ENCODE assay signal across 1 cellular context in genomic region chr17:34580685-34581445, GRCh38.
TF ChIP-seq lines count a peak whose summit lies in the region.

No MANE protein-coding gene starts in this region.

TF ChIP-seq in HEK293, 187 proteins besides CTCF, POLR2A, EP300 and RAD21 (continued from another document and continues in another):
- TF ChIP-seq ZNF26 (tag by site-specific recombination; IDR thresholded peaks at IDR 0.05) (no peak), ZFP41 (tag by site-specific recombination; IDR thresholded peaks at IDR 0.05; ENCODE audit: borderline replicate concordance) (no peak), BCL11B (tag by site-specific recombination; IDR thresholded peaks at IDR 0.05; ENCODE audit: low read depth) (0 out of 2 replicates have a peak, but pooled peaks have one; percentile 13), ZNF398 (tag by site-specific recombination; IDR thresholded peaks at IDR 0.05) (peak; percentile 93), GLIS1 (tag by site-specific recombination; IDR thresholded peaks at IDR 0.05) (peak; percentile 85), ZNF133 (tag by site-specific recombination; IDR thresholded peaks at IDR 0.05) (no peak), PRDM2 (tag by site-specific recombination; IDR thresholded peaks at IDR 0.05; ENCODE audit: borderline replicate concordance) (no peak), ZNF19 (tag by site-specific recombination; IDR thresholded peaks at IDR 0.05; ENCODE audit: low read depth) (no peak), ZNF148 (tag by site-specific recombination; IDR thresholded peaks at IDR 0.05; ENCODE audit: borderline replicate concordance) (no peak), ZNF433 (tag by site-specific recombination; IDR thresholded peaks at IDR 0.05; ENCODE audit: low read depth) (no peak), GLI2 (tag by site-specific recombination; IDR thresholded peaks at IDR 0.05; ENCODE audit: borderline replicate concordance, low read depth) (no peak), ZBTB48 (tag by site-specific recombination; IDR thresholded peaks at IDR 0.05) (peak; percentile 50; the same call in 1 of the 2 replicates), SP7 (tag by site-specific recombination; IDR thresholded peaks at IDR 0.05) (peak; percentile 42; the same call in 1 of the 2 replicates), ZEB2 (tag by site-specific recombination; IDR thresholded peaks at IDR 0.05) (peak; percentile 79), KLF1 (tag by site-specific recombination; IDR thresholded peaks at IDR 0.05) (peak; percentile 63), ZNF155 (tag by site-specific recombination; IDR thresholded peaks at IDR 0.05) (no peak), ZNF202 (tag by site-specific recombination; IDR thresholded peaks at IDR 0.05; ENCODE audit: borderline replicate concordance) (0 out of 2 replicates have a peak, but pooled peaks have one; percentile 10), ZNF747 (tag by site-specific recombination; IDR thresholded peaks at IDR 0.05) (no peak), ZNF449 (tag by site-specific recombination; IDR thresholded peaks at IDR 0.05) (no peak), ZNF76 (tag by site-specific recombination; IDR thresholded peaks at IDR 0.05; ENCODE audit: borderline replicate concordance, low read depth) (0 out of 2 replicates have a peak, but pooled peaks have one; percentile 41), ZNF639 (tag by site-specific recombination; IDR thresholded peaks at IDR 0.05) (no peak), ZNF350 (tag by site-specific recombination; IDR thresholded peaks at IDR 0.05) (no peak), SP3 (tag by site-specific recombination; IDR thresholded peaks at IDR 0.05) (0 out of 2 replicates have a peak, but pooled peaks have one; percentile 46), ZNF174 (tag by site-specific recombination; IDR thresholded peaks at IDR 0.05) (no peak), KLF7 (tag by site-specific recombination; IDR thresholded peaks at IDR 0.05; ENCODE audit: borderline replicate concordance) (peak; percentile 28; the same call in 1 of the 2 replicates), ZNF423 (tag by site-specific recombination; IDR thresholded peaks at IDR 0.05) (0 out of 2 replicates have a peak, but pooled peaks have one; percentile 7), ZNF660 (tag by site-specific recombination; IDR thresholded peaks at IDR 0.05) (no peak), ZNF510 (tag by site-specific recombination; IDR thresholded peaks at IDR 0.05; ENCODE audit: insufficient replicate concordance) (no peak), PATZ1 (tag by site-specific recombination; IDR thresholded peaks at IDR 0.05) (peak; percentile 90), ZBTB6 (tag by site-specific recombination; IDR thresholded peaks at IDR 0.05) (peak; percentile 20; the same call in 1 of the 2 replicates), ZNF580 (tag by site-specific recombination; IDR thresholded peaks at IDR 0.05) (0 out of 2 replicates have a peak, but pooled peaks have one; percentile 35), ZNF394 (tag by site-specific recombination; IDR thresholded peaks at IDR 0.05; ENCODE audit: borderline replicate concordance) (no peak; the same call in 1 of the 2 replicates), ZNF571 (tag by site-specific recombination; IDR thresholded peaks at IDR 0.05) (no peak), HOXD13 (CRISPR knock-in tag; IDR thresholded peaks at IDR 0.05; ENCODE audit: borderline replicate concordance) (no peak), INSM2 (tag by site-specific recombination; IDR thresholded peaks at IDR 0.05) (0 out of 2 replicates have a peak, but pooled peaks have one; percentile 21), ZBTB20 (tag by site-specific recombination; IDR thresholded peaks at IDR 0.05) (peak; percentile 75), ZNF670 (tag by site-specific recombination; IDR thresholded peaks at IDR 0.05; ENCODE audit: low read depth) (no peak), ZNF514 (tag by site-specific recombination; IDR thresholded peaks at IDR 0.05) (no peak), YY1 (tag by site-specific recombination; IDR thresholded peaks at IDR 0.05) (peak; percentile 19; the same call in 1 of the 2 replicates)
